1 cellular context compared by ENCODE assay signal in genomic region chr20:41432620-41433602, GRCh38.
A peak's percentile ranks its signal among the peaks of the same experiment; 100 is the strongest.
TF ChIP-seq lines count a peak whose summit lies in the region.

No MANE protein-coding gene starts in this region.

TF ChIP-seq in HepG2, 621 proteins besides CTCF, POLR2A, EP300 and RAD21:
- TF ChIP-seq MAFK (conservative IDR thresholded peaks at IDR 0.05 in 1 of 2, IDR thresholded peaks at IDR 0.05 in 1 of 2; ENCODE audit: low read length in 2 of 2) (peak; percentile 47 to 64; a peak in 2 of 4 replicates), THAP11 (CRISPR knock-in tag; IDR thresholded peaks at IDR 0.05) (no peak)
